ENCODE assay signal across 8 cellular contexts in genomic region chr9:138211544-138212224, GRCh38.
DNase-seq lines count a peak whose midpoint lies in the region; ATAC-seq, FAIRE-seq and TF ChIP-seq lines count a peak whose summit lies in the region.
"Not testable (repeated sequence)": the region's sequence is repeated elsewhere in the genome, so short reads cannot be mapped to it uniquely, and the experiment has no call there.

No MANE protein-coding gene starts in this region.

- not testable (repeated sequence) for H3K27ac ChIP-seq in Karpas-422 (ENCODE audit: low read length); GM12878 (ENCODE audit: control insufficient read depth, insufficient read depth); HepG2 (ENCODE audit: extremely low read length, insufficient read depth, low read length); smooth muscle cell (ENCODE audit: low read depth)

- not testable (repeated sequence) for H3K9me2 ChIP-seq in Karpas-422 (replicated peaks; ENCODE audit: insufficient read depth, low read length)

- SMC1A ChIA-PET in GM12878 (lab: Charles Lee; ENCODE audit: uncharacterized antibody, unreplicated experiment): not testable (repeated sequence)

- BruUV-seq in GM12878 (replicated peaks; lab: Mats Ljungman, UMichigan); HepG2 (replicated peaks; lab: Mats Ljungman, UMichigan): not testable (repeated sequence)

- not testable (repeated sequence) for H4K20me1 ChIP-seq in Karpas-422 (ENCODE audit: insufficient read depth, low read depth, low read length); GM12878 (ENCODE audit: control insufficient read depth, insufficient read depth); HepG2 (ENCODE audit: insufficient read depth, low read length); smooth muscle cell (ENCODE audit: low read depth)

- in situ Hi-C loops in GM12878 (cut with MboI); HepG2 (cut with HindIII; ENCODE audit: extremely low pct_ligation_motif_present, low pct_unique_long_range_greater_than_20kb): not testable (repeated sequence)

- not testable (repeated sequence) for H3K4me3 ChIP-seq in GM12875 (ENCODE audit: low read depth, low read length); Karpas-422 (ENCODE audit: low read length); NT2/D1 (ENCODE audit: insufficient read length, low read depth); GM12878; HepG2 (replicated peaks in 1 of 3; ENCODE audit: insufficient read depth in 1 of 3, low read depth in 2 of 3, low read length in 3 of 3); smooth muscle cell

- RAD21 ChIA-PET in GM12878 (lab: Charles Lee; ENCODE audit: unreplicated experiment): not testable (repeated sequence)

- H3K27me3 ChIP-seq in Karpas-422 (ENCODE audit: low read length); NT2/D1 (ENCODE audit: insufficient read depth, insufficient read length); GM12878 (replicated peaks in 1 of 2; ENCODE audit: control insufficient read depth in 2 of 2, insufficient read depth in 2 of 2, low read length in 1 of 2); HepG2 (ENCODE audit: control insufficient read depth in 1 of 2, insufficient read depth in 2 of 2, low read length in 2 of 2); smooth muscle cell (ENCODE audit: low read depth): not testable (repeated sequence)

- H3K4me2 ChIP-seq in Karpas-422 (ENCODE audit: low read depth, low read length, poor library complexity, severe bottlenecking); GM12878 (ENCODE audit: control insufficient read depth, insufficient read depth); HepG2 (ENCODE audit: low read depth, low read length); smooth muscle cell: not testable (repeated sequence)

- H3K9me3 ChIP-seq in Karpas-422 (ENCODE audit: low read length); NT2/D1 (ENCODE audit: insufficient read depth, low read length); GM12878 (replicated peaks; ENCODE audit: control insufficient read depth, insufficient read depth, low read length); HepG2 (ENCODE audit: low read length); smooth muscle cell (replicated peaks; ENCODE audit: low read depth): not testable (repeated sequence)

- not testable (repeated sequence) for H3K9ac ChIP-seq in Karpas-422 (ENCODE audit: low read length); NT2/D1 (ENCODE audit: insufficient read length, low read depth); GM12878 (ENCODE audit: control insufficient read depth, insufficient read depth, low read length); HepG2 (ENCODE audit: insufficient read depth, low read depth, low read length); smooth muscle cell (ENCODE audit: low read depth)

- TF ChIP-seq RAD21 in GM12878 (IDR thresholded peaks at IDR 0.05; ENCODE audit: insufficient read depth, low read depth, low read length): not testable (repeated sequence)
- TF ChIP-seq RAD21 in HepG2 (CRISPR knock-in tag; IDR thresholded peaks at IDR 0.05): peak; percentile 70

- H3K4me1 Mint-ChIP-seq in glutamatergic neuron (ENCODE audit: low read depth, unreplicated experiment): not testable (repeated sequence)

- H3K79me2 ChIP-seq in Karpas-422 (ENCODE audit: low read length); GM12878 (ENCODE audit: control insufficient read depth, insufficient read depth, low read length); HepG2 (ENCODE audit: insufficient read depth, low read length); smooth muscle cell (ENCODE audit: low read depth): not testable (repeated sequence)

- TF ChIP-seq EP300 in GM12878 (IDR thresholded peaks at IDR 0.05; ENCODE audit: borderline replicate concordance in 1 of 2, control insufficient read depth in 1 of 2, low read depth in 2 of 2, low read length in 2 of 2); HepG2 (IDR thresholded peaks at IDR 0.05; ENCODE audit: low read depth in 2 of 2, low read length in 2 of 2); HepG2 (CRISPR knock-in tag; IDR thresholded peaks at IDR 0.05; ENCODE audit: borderline replicate concordance): not testable (repeated sequence)

- POLR2A ChIA-PET in GM12878 (lab: Charles Lee); HepG2 (lab: Yijun Ruan, JAX): not testable (repeated sequence)

- H3K4me1 ChIP-seq in Karpas-422 (ENCODE audit: low read length); NT2/D1 (ENCODE audit: insufficient read depth, insufficient read length); GM12878 (ENCODE audit: control insufficient read depth, insufficient read depth, low read length); HepG2 (ENCODE audit: insufficient read depth, low read length); smooth muscle cell (ENCODE audit: low read depth): not testable (repeated sequence)

- H3K36me3 Mint-ChIP-seq in glutamatergic neuron (ENCODE audit: unreplicated experiment): not testable (repeated sequence)

- intact Hi-C loops in GM12878 (cut with micrococcal nuclease; ENCODE audit: unreplicated experiment); HepG2 (cut with micrococcal nuclease; ENCODE audit: unreplicated experiment): not testable (repeated sequence)

- not testable (repeated sequence) for H3K27ac Mint-ChIP-seq in glutamatergic neuron (ENCODE audit: unreplicated experiment)

- H3K27me3 Mint-ChIP-seq in glutamatergic neuron (ENCODE audit: unreplicated experiment): not testable (repeated sequence)

- TF ChIP-seq POLR2A in GM12878 (IDR thresholded peaks at IDR 0.05; ENCODE audit: low read depth, low read length); HepG2 (IDR thresholded peaks at IDR 0.05; ENCODE audit: insufficient read depth in 1 of 2, low read depth in 2 of 2, low read length in 2 of 2): not testable (repeated sequence)

- H3K4me3 Mint-ChIP-seq in glutamatergic neuron (ENCODE audit: unreplicated experiment): not testable (repeated sequence)

- not testable (repeated sequence) for H3K36me3 ChIP-seq in Karpas-422 (ENCODE audit: insufficient read depth, low read length); NT2/D1 (ENCODE audit: insufficient read depth, insufficient read length, low read length); GM12878 (ENCODE audit: control insufficient read depth in 2 of 2, insufficient read depth in 2 of 2, low read length in 1 of 2); HepG2 (replicated peaks in 1 of 2; ENCODE audit: control insufficient read depth in 1 of 2, insufficient read depth in 2 of 2, low read length in 2 of 2); smooth muscle cell (ENCODE audit: low read depth)

- H3K9me3 Mint-ChIP-seq in glutamatergic neuron (ENCODE audit: unreplicated experiment): not testable (repeated sequence)

- ATAC-seq in GM12878 (0 out of 3 replicates have a peak, but pooled peaks have one; percentile 39), HepG2 (peak; percentile 95)

- TF ChIP-seq CTCF in GM12875 (IDR thresholded peaks at IDR 0.05; ENCODE audit: borderline replicate concordance, insufficient read depth, low read depth, low read length): 0 out of 2 replicates have a peak, but pooled peaks have one; percentile 10
- not testable (repeated sequence) for TF ChIP-seq CTCF in GM12878 (IDR thresholded peaks at IDR 0.05 in 2 of 3, conservative IDR thresholded peaks at IDR 0.05 in 1 of 3; ENCODE audit: control insufficient read depth in 2 of 3, extremely low read depth in 1 of 3, insufficient read depth in 1 of 3, low read depth in 3 of 3, low read length in 3 of 3)
- peak; percentile 29 for TF ChIP-seq CTCF in glutamatergic neuron (IDR thresholded peaks at IDR 0.05; ENCODE audit: partially characterized antibody, unreplicated experiment)
- TF ChIP-seq CTCF in HepG2 (CRISPR knock-in tag; IDR thresholded peaks at IDR 0.05): peak; percentile 64
- TF ChIP-seq CTCF in smooth muscle cell (IDR thresholded peaks at IDR 0.05; ENCODE audit: borderline replicate concordance, insufficient read depth, poor library complexity, severe bottlenecking): peak; percentile 29

- H2AFZ ChIP-seq in Karpas-422 (ENCODE audit: low read length); GM12878 (ENCODE audit: control insufficient read depth, low read depth, low read length); HepG2 (ENCODE audit: low read length); smooth muscle cell (ENCODE audit: low read depth): not testable (repeated sequence)

- DNase-seq in AG20443 (ENCODE audit: low spot score): peak; percentile 8
- peak; percentile 38 for DNase-seq in Karpas-422
- DNase-seq in NT2/D1 (ENCODE audit: low read depth, low spot score): peak; percentile 5
- DNase-seq in GM12878 (ENCODE audit: low read depth, low spot score); smooth muscle cell (lab: John Stamatoyannopoulos, UW; ENCODE audit: unreplicated experiment): not testable (repeated sequence)
- DNase-seq in glutamatergic neuron: peak; percentile 60
- peak; percentile 23 for DNase-seq in HepG2 (ENCODE audit: low spot score)

- 12% methylated on average over 7 of the region's 7 CpGs for WGBS in GM12878 (ENCODE audit: insufficient coverage, insufficient replicate concordance, low lambda C conversion rate, missing lambda C conversion rate)
- WGBS in HepG2 (ENCODE audit: low lambda C conversion rate): 13% methylated on average over 5 of the region's 7 CpGs
- 47% methylated on average over 7 of the region's 7 CpGs for WGBS in smooth muscle cell (ENCODE audit: low lambda C conversion rate)

- CTCF ChIA-PET in GM12878 (lab: Yijun Ruan, JAX): not testable (repeated sequence)
- CTCF ChIA-PET in HepG2 (lab: Yijun Ruan, JAX; ENCODE audit: low intra/inter-chr PET ratio, low total read pairs): interaction anchor here (0.7 kb wide), 1 partner anchor 62 kb away, joined by 7 read pairs; no protein-coding TSS in a partner anchor

- not testable (repeated sequence) for FAIRE-seq in GM12878 (lab: Jason Lieb, UNC); HepG2 (lab: Jason Lieb, UNC)

- H3F3A ChIP-seq in smooth muscle cell (ENCODE audit: low read depth): not testable (repeated sequence)

TF ChIP-seq in HepG2, 621 proteins besides CTCF, POLR2A, EP300 and RAD21 (continues in another document):
- TF ChIP-seq STAG1 (CRISPR knock-in tag; IDR thresholded peaks at IDR 0.05): peak; percentile 67
- TF ChIP-seq ZNF777 (CRISPR knock-in tag; IDR thresholded peaks at IDR 0.05): 0 out of 2 replicates have a peak, but pooled peaks have one; percentile 21
